Comparison of ENCODE assay signal across 13 cellular contexts in genomic region chr5:79510638-79511037, GRCh38. TPM values are rescaled to one million over a fixed set of nuclear protein-coding genes. Genes with fewer than 3 reads are reported as not detected.
DNase-seq lines count a peak whose midpoint lies in the region; ATAC-seq and TF ChIP-seq lines count a peak whose summit lies in the region.
"Had no signal": no experiment of that assay in that cellular context is flagged by ENCODE, and none has a peak within 500 bp of the region (broad histone marks: within the 10 kb centered on the region; RNA-seq: fewer than 3 reads in every experiment).

No MANE protein-coding gene starts in this region.

- H2AFZ ChIP-seq in DND-41 (ENCODE audit: low read depth, low read length) = no peak overlapping the region

- no peaks in the 10 kb centered on the region for H3K36me3 ChIP-seq in DND-41 (ENCODE audit: insufficient read depth, low read length)
- no peaks in the 10 kb centered on the region for H3K36me3 ChIP-seq in HUES6 (ENCODE audit: control insufficient read depth, insufficient read depth, low read length)
- H3K36me3 ChIP-seq in BE2C = no peaks in the 10 kb centered on the region
- H3K36me3 ChIP-seq: tibial artery had no signal

- H3K27ac ChIP-seq in DND-41 (ENCODE audit: low read length) = no peak overlapping the region
- H3K27ac ChIP-seq in HUES6 (ENCODE audit: low read depth, low read length) = no peak overlapping the region
- H3K27ac ChIP-seq in dorsolateral prefrontal cortex = peak overlapping the region in 34 of 59 donors; percentile 0 to 96 (median 38)
- H3K27ac ChIP-seq: tibial artery had no signal

- H3K4me3 ChIP-seq in DND-41 (ENCODE audit: low read depth in 1 of 2, low read length in 2 of 2) = peak overlapping the region in 1 of 2 experiments; percentile 73; a peak in 2 of 4 replicates
- peak overlapping the region; percentile 90 for H3K4me3 ChIP-seq in HUES6 (ENCODE audit: low read depth, low read length)
- H3K4me3 ChIP-seq in dorsolateral prefrontal cortex = peak overlapping the region in 57 of 59 donors; percentile 69 to 98 (median 87)
- H3K4me3 ChIP-seq in BE2C (ENCODE audit: low read depth, low read length) = no peak overlapping the region
- H3K4me3 ChIP-seq: tibial artery had no signal

- H3K27me3 Mint-ChIP-seq in nephron (ENCODE audit: low read depth) = peaks cover 14% of the 10 kb centered on the region

- no peak overlapping the region for H3K27ac Mint-ChIP-seq in nephron
- H3K27ac Mint-ChIP-seq: dendritic cell treated with granulocyte-macrophage colony-stimulating factor and Interleukin-4, amounts not matched to agents 40 ng/mL and 50 ng/mL, for 4 days had no signal

- TF ChIP-seq CTCF in DND-41 (IDR thresholded peaks at IDR 0.05; ENCODE audit: borderline replicate concordance, extremely low read depth, low read length, poor library complexity, severe bottlenecking) (no peak), dorsolateral prefrontal cortex (IDR thresholded peaks at IDR 0.05 in 54 of 56, conservative IDR thresholded peaks at IDR 0.05 in 2 of 56; ENCODE audit: low read depth in 1 of 56, partially characterized antibody in 56 of 56) (no peak), nephron (IDR thresholded peaks at IDR 0.05; ENCODE audit: unreplicated experiment in 3 of 3) (no peak), BE2C (IDR thresholded peaks at IDR 0.05; ENCODE audit: low read depth, low read length) (no peak)

- H3K9me3 ChIP-seq in DND-41 (ENCODE audit: insufficient read depth, low read length, severe bottlenecking) = no peaks in the 10 kb centered on the region
- no peaks in the 10 kb centered on the region for H3K9me3 ChIP-seq in HUES6 (ENCODE audit: control insufficient read depth, insufficient read depth, low read depth, low read length)
- no peaks in the 10 kb centered on the region for H3K9me3 ChIP-seq in BE2C
- H3K9me3 ChIP-seq: tibial artery had no signal

- DNase-seq in DND-41 (no peak), dorsolateral prefrontal cortex (peak in 1 of 10 donors; percentile 26), HuH-7.5 (ENCODE audit: low spot score) (no peak), H4 (ENCODE audit: low spot score) (no peak), BE2C (no peak)
- DNase-seq: RPMI8226, T-helper 9 cell, tibial artery had no signal

- H3K4me1 Mint-ChIP-seq in nephron = peaks cover 56% of the 10 kb centered on the region

- no peak for ATAC-seq in DND-41 (ENCODE audit: insufficient read depth, low read depth)
- ATAC-seq in GM21786 (IDR thresholded peaks at IDR 0.05; ENCODE audit: unreplicated experiment) = no peak
- ATAC-seq: left lobe of liver had no signal

- H3K4me3 Mint-ChIP-seq in nephron = peak overlapping the region; percentile 96 to 99 (median 97)
- H3K4me3 Mint-ChIP-seq: dendritic cell treated with granulocyte-macrophage colony-stimulating factor and Interleukin-4, amounts not matched to agents 40 ng/mL and 50 ng/mL, for 4 days had no signal

- intact Hi-C loops in dorsolateral prefrontal cortex (cut with DNase I) = loop anchor here in 1 of 2 donors (5.0 kb wide), 2 partner anchors 102 to 572 kb away; partner anchors contain the start of gene TENT2

- no peaks in the 10 kb centered on the region for H3K9me3 Mint-ChIP-seq in nephron
- H3K9me3 Mint-ChIP-seq: dendritic cell treated with granulocyte-macrophage colony-stimulating factor and Interleukin-4, amounts not matched to agents 40 ng/mL and 50 ng/mL, for 4 days had no signal

- H3K9ac ChIP-seq in DND-41 (ENCODE audit: low read depth, low read length) (peak overlapping the region; percentile 76; the same call in 1 of the 2 replicates), HUES6 (ENCODE audit: low read length) (no peak overlapping the region)

- peaks cover 75% of the 10 kb centered on the region for H3K4me1 ChIP-seq in DND-41 (ENCODE audit: insufficient read depth, low read length)
- peaks cover 33% of the 10 kb centered on the region for H3K4me1 ChIP-seq in HUES6 (ENCODE audit: control insufficient read depth, insufficient read depth, low read length)
- no peaks in the 10 kb centered on the region for H3K4me1 ChIP-seq in BE2C

- no peaks in the 10 kb centered on the region for H3K36me3 Mint-ChIP-seq in nephron (ENCODE audit: low read depth)

- peak overlapping the region; percentile 90 for H3K4me2 ChIP-seq in DND-41 (ENCODE audit: insufficient read depth, low read length)

- H3K27me3 ChIP-seq in DND-41 (ENCODE audit: insufficient read depth, low read length, poor library complexity) (no peaks in the 10 kb centered on the region), HUES6 (ENCODE audit: control insufficient read depth, insufficient read depth, low read length) (no peaks in the 10 kb centered on the region), dorsolateral prefrontal cortex (no peaks in the 10 kb centered on the region), BE2C (peaks cover 47% of the 10 kb centered on the region)
- H3K27me3 ChIP-seq: tibial artery had no signal

- peaks cover 3% of the 10 kb centered on the region; the same call in 1 of the 2 replicates for H4K20me1 ChIP-seq in DND-41 (ENCODE audit: insufficient read depth, low read length)

- peaks cover 56% of the 10 kb centered on the region for H3K79me2 ChIP-seq in DND-41 (ENCODE audit: insufficient read depth, low read length)

RNA-seq across cellular contexts. Expression of gene HOMER1, which starts 3.3 kb away (rescaled TPM):
- 100 to 1,000 TPM in 16 of 120 experiments, 10 to 100 TPM in 104; 33.8 to 122 (median 80.4) TPM for total RNA-seq in dorsolateral prefrontal cortex
- total RNA-seq in H4 (2014; rRNA removed; shearing (Covaris generic)) = 12.8 and 15.5 TPM in 2 replicates
- polyA plus RNA-seq in BE2C (2012; ENCODE audit: insufficient read depth, insufficient read length, low read depth) = 0.20 TPM

Comparison
In these comparisons a context has a peak if more than half of its experiments do, and no peak if none do; other contexts are left out.
1. H3K27ac ChIP-seq: peak in dorsolateral prefrontal cortex (34 of 59); none in DND-41 (single experiment) and HUES6 (single experiment).